ENCODE assay signal across 1 cellular context in genomic region chr7:100890640-100891521, GRCh38.
TF ChIP-seq lines count a peak whose summit lies in the region.

No MANE protein-coding gene starts in this region.

TF ChIP-seq in H1, 55 proteins besides CTCF, POLR2A, EP300 and RAD21:
- peak; percentile 54 for TF ChIP-seq KDM4A (IDR thresholded peaks at IDR 0.05; ENCODE audit: low read depth, low read length, severe bottlenecking)
- TF ChIP-seq EGR1 (IDR thresholded peaks at IDR 0.05; ENCODE audit: borderline replicate concordance, low read depth, low read length) = no peak
- TF ChIP-seq BRCA1 (IDR thresholded peaks at IDR 0.05; ENCODE audit: low read depth, low read length) = no peak
- TF ChIP-seq SAP30 (IDR thresholded peaks at IDR 0.05; ENCODE audit: insufficient read depth, insufficient replicate concordance, low read length) = peak; percentile 47
- TF ChIP-seq TAF1 (IDR thresholded peaks at IDR 0.05; ENCODE audit: low read depth, low read length) = 0 out of 2 replicates have a peak, but pooled peaks have one; percentile 28
- TF ChIP-seq EZH2 (IDR thresholded peaks at IDR 0.05; ENCODE audit: low read depth, low read length, severe bottlenecking) = peak; percentile 32
- TF ChIP-seq HDAC2 (IDR thresholded peaks at IDR 0.05; ENCODE audit: borderline replicate concordance in 1 of 2, low read depth in 2 of 2, low read length in 2 of 2) = 0 out of 4 replicates have a peak, but pooled peaks of 1 of the 2 experiments have one; percentile 41
- no peak for TF ChIP-seq RXRA (IDR thresholded peaks at IDR 0.05; ENCODE audit: insufficient read depth, low read depth, low read length)
- no peak for TF ChIP-seq POU5F1 (IDR thresholded peaks at IDR 0.05; ENCODE audit: low read depth, low read length)
- no peak for TF ChIP-seq TEAD4 (IDR thresholded peaks at IDR 0.05; ENCODE audit: low read depth, low read length)
- no peak for TF ChIP-seq CEBPB (IDR thresholded peaks at IDR 0.05; ENCODE audit: low read depth, low read length)
- no peak for TF ChIP-seq SP2 (IDR thresholded peaks at IDR 0.05; ENCODE audit: low read length)
- no peak for TF ChIP-seq SIRT6 (IDR thresholded peaks at IDR 0.05; ENCODE audit: low read length)
- no peak; the same call in 1 of the 2 replicates for TF ChIP-seq KDM1A (IDR thresholded peaks at IDR 0.05; ENCODE audit: borderline replicate concordance, low read length)
